Comparison of ENCODE assay signal across 9 cellular contexts in genomic region chr19:15251010-15251748, GRCh38. TPM values are rescaled to one million over a fixed set of nuclear protein-coding genes. Genes with fewer than 3 reads are reported as not detected.
DNase-seq lines count a peak whose midpoint lies in the region; ATAC-seq and TF ChIP-seq lines count a peak whose summit lies in the region.
"Had no signal": no experiment of that assay in that cellular context is flagged by ENCODE, and none has a peak within 500 bp of the region (broad histone marks: within the 10 kb centered on the region; RNA-seq: fewer than 3 reads in every experiment).

No MANE protein-coding gene starts in this region.

- H3K27me3 ChIP-seq in stomach (no peaks in the 10 kb centered on the region), MG63 (no peaks in the 10 kb centered on the region)

- DNase-seq in H4 (ENCODE audit: low spot score): peak; percentile 47
- peak; percentile 83 to 84 for DNase-seq in cardiac fibroblast (ENCODE audit: low read depth in 2 of 2)
- DNase-seq in left kidney (ENCODE audit: low read depth, low spot score): peak; percentile 51
- DNase-seq in stomach: no peak
- DNase-seq in MG63: no peak
- DNase-seq in glomerular visceral epithelial cell (ENCODE audit: extremely low spot score): no peak
- DNase-seq in GM10248 (ENCODE audit: extremely low spot score): no peak
- DNase-seq: NCI-H1105 had no signal

- WGBS in stomach, 5 donors: 49 to 70% (median 59%) methylated on average over 14 to 24 of the region's 24 CpGs

- peaks cover 60 to 79% (median 73%) of the 10 kb centered on the region in 4 donors for H3K4me1 ChIP-seq in stomach

- H3K27ac ChIP-seq in stomach: peak overlapping the region; percentile 61 to 91 (median 87)

- H3K4me3 ChIP-seq in cardiac fibroblast (replicated peaks in 1 of 2; ENCODE audit: low read depth in 2 of 2, low read length in 2 of 2): peak overlapping the region in 1 of 2 donors; percentile 2
- H3K4me3 ChIP-seq in stomach: peak overlapping the region in 1 of 4 donors; percentile 26
- H3K4me3 ChIP-seq in MG63: no peak overlapping the region

- no peak for TF ChIP-seq CTCF in cardiac fibroblast (IDR thresholded peaks at IDR 0.05; ENCODE audit: low read depth, low read length)
- no peak for TF ChIP-seq CTCF in stomach (IDR thresholded peaks at IDR 0.05)
- no peak for TF ChIP-seq CTCF in GM10248 (IDR thresholded peaks at IDR 0.05; ENCODE audit: control extremely low read depth, extremely low read depth, low read depth, missing control alignments)

- no peaks in the 10 kb centered on the region for H3K9me3 ChIP-seq in stomach
- H3K9me3 ChIP-seq in MG63: no peaks in the 10 kb centered on the region

- H3K36me3 ChIP-seq in stomach: peaks cover 49 to 94% (median 88%) of the 10 kb centered on the region in 4 donors
- H3K36me3 ChIP-seq in MG63: peaks cover 97% of the 10 kb centered on the region

- CTCF ChIA-PET in GM10248 (lab: Yijun Ruan, JAX): interaction anchor here (1.1 to 1.7 kb wide), 3 partner anchors 12 to 306 kb away, joined by 3 to 5 read pairs (median 3); no protein-coding TSS in a partner anchor

- intact Hi-C loops in stomach (cut with DNase I; ENCODE audit: low total_unique reads): no loop called here

- no peak for TF ChIP-seq POLR2A in stomach (IDR thresholded peaks at IDR 0.05)

- TF ChIP-seq EP300 in stomach (IDR thresholded peaks at IDR 0.05): no peak

- ATAC-seq in GM21526 (IDR thresholded peaks at IDR 0.05; ENCODE audit: low FRiP score, unreplicated experiment): no peak

- POLR2A ChIA-PET in GM10248 (lab: Yijun Ruan, JAX): no interaction called here

RNA-seq across cellular contexts. Expression of gene EPHX3, which starts 18.9 kb away (rescaled TPM):
- 0.43 TPM in 1 of 2 replicates, not detected in the other for total RNA-seq in H4 (2014; rRNA removed; shearing (Covaris generic))
- 1 to 10 TPM in 2 of 5 donors, not detected in 3; 1.1 to 4.2 TPM for total RNA-seq in stomach
- polyA plus RNA-seq in stomach: 10 to 100 TPM in 1 of 3 donors, under 1 TPM in 1, not detected in 1; 0.31 to 12.8 TPM
- total RNA-seq in MG63 (2014; rRNA removed; shearing (Covaris generic); ENCODE audit: low replicate concordance): not detected in 2 replicates

RNA-seq across cellular contexts. Expression of gene NOTCH3, which starts 50.4 kb away (rescaled TPM):
- 1.1 and 1.5 TPM in 2 replicates for total RNA-seq in H4 (2014; rRNA removed; shearing (Covaris generic))
- total RNA-seq in stomach: 10 to 100 TPM; 22.5 to 54.5 (median 24.4) TPM
- 10 to 100 TPM in 1 of 3 donors, 1 to 10 TPM in 2; 1.2 to 12.6 (median 2.2) TPM for polyA plus RNA-seq in stomach
- 0.44 and 0.56 TPM in 2 replicates for total RNA-seq in MG63 (2014; rRNA removed; shearing (Covaris generic); ENCODE audit: low replicate concordance)

Comparison
In these comparisons a context has a peak if more than half of its experiments do, and no peak if none do; other contexts are left out.
1. DNase-seq: peak in H4 (single experiment), cardiac fibroblast (2 of 2) and left kidney (single experiment); none in stomach (single experiment), MG63 (single experiment), glomerular visceral epithelial cell (single experiment) and GM10248 (single experiment).